In genomic region chr10:107059058-107059457, GRCh38 we compare ENCODE assay signal across 15 cellular contexts.
DNase-seq lines count a peak whose midpoint lies in the region; ATAC-seq, FAIRE-seq and TF ChIP-seq lines count a peak whose summit lies in the region.
"Had no signal": no experiment of that assay in that cellular context is flagged by ENCODE, and none has a peak within 500 bp of the region (broad histone marks: within the 10 kb centered on the region; RNA-seq: fewer than 3 reads in every experiment).

No MANE protein-coding gene starts in this region.

- no peaks in the 10 kb centered on the region for H3K79me2 ChIP-seq in K562 (ENCODE audit: control insufficient read depth, insufficient read depth, low read length)

- H3K9me3 ChIP-seq in BE2C, result no peaks in the 10 kb centered on the region
- H3K9me3 ChIP-seq in K562 (replicated peaks; ENCODE audit: control insufficient read depth, insufficient read depth, low read depth, low read length), result no peaks in the 10 kb centered on the region
- no peaks in the 10 kb centered on the region for H3K9me3 ChIP-seq in tibial nerve
- H3K9me3 ChIP-seq in pancreas, result no peaks in the 10 kb centered on the region
- H3K9me3 ChIP-seq: BLaER1 treated with 17β-estradiol and CSF1 and Interleukin-3, amounts not matched to agents 10 nM and 100 nM had no signal

- peak; percentile 70 for FAIRE-seq in K562 (lab: Jason Lieb, UNC)
- FAIRE-seq in pancreas (lab: Jason Lieb, UNC), result no peak
- FAIRE-seq: H1 had no signal

- TF ChIP-seq RAD21 in K562 (CRISPR knock-in tag; conservative IDR thresholded peaks at IDR 0.05 in 1 of 2, IDR thresholded peaks at IDR 0.05 in 1 of 2), result no peak

- CTCF ChIA-PET in K562 (lab: Yijun Ruan, JAX; ENCODE audit: low intra/inter-chr PET ratio), result no interaction called here

- POLR2A ChIA-PET in K562 (lab: Yijun Ruan, JAX), result interaction anchor here (0.6 kb wide), 1 partner anchor 25 kb away, joined by 3 read pairs; no protein-coding TSS in a partner anchor

- no peak for TF ChIP-seq POLR2A in K562 (conservative IDR thresholded peaks at IDR 0.05)
- TF ChIP-seq POLR2A in tibial nerve (IDR thresholded peaks at IDR 0.05), result no peak

- no peak overlapping the region for H3K4me2 ChIP-seq in K562 (ENCODE audit: insufficient read depth, low read length)
- H3K4me2 ChIP-seq: BLaER1 treated with 17β-estradiol and CSF1 and Interleukin-3, amounts not matched to agents 10 nM and 100 nM had no signal

- H3K27ac ChIP-seq in K562 (ENCODE audit: extremely low read depth, low read depth, low read length), result no peak overlapping the region
- peak overlapping the region; percentile 20 to 88 (median 78) for H3K27ac ChIP-seq in tibial nerve
- no peak overlapping the region for H3K27ac ChIP-seq in pancreas
- H3K27ac ChIP-seq: BLaER1 treated with 17β-estradiol and CSF1 and Interleukin-3, amounts not matched to agents 10 nM and 100 nM had no signal

- ATAC-seq in K562, result no peak
- no peak for ATAC-seq in pancreas
- ATAC-seq: CD8-positive, alpha-beta T cell had no signal

- no peak overlapping the region for H2AFZ ChIP-seq in K562 (ENCODE audit: low read depth, low read length)

- TF ChIP-seq EP300 in K562 (IDR thresholded peaks at IDR 0.05; ENCODE audit: low read length) (no peak), tibial nerve (IDR thresholded peaks at IDR 0.05) (peak in 1 of 2 donors; percentile 74)

- H3K9me1 ChIP-seq in K562 (ENCODE audit: control insufficient read depth, insufficient read depth, low read length), result no peaks in the 10 kb centered on the region

- H3K4me3 ChIP-seq in BE2C (ENCODE audit: low read depth, low read length) (peak overlapping the region; percentile 9; the same call in 1 of the 2 replicates), K562 (no peak overlapping the region), tibial nerve (no peak overlapping the region), pancreas (no peak overlapping the region)
- H3K4me3 ChIP-seq: BLaER1 treated with 17β-estradiol and CSF1 and Interleukin-3, amounts not matched to agents 10 nM and 100 nM had no signal

- H3K36me3 ChIP-seq in BE2C, result no peaks in the 10 kb centered on the region
- no peaks in the 10 kb centered on the region for H3K36me3 ChIP-seq in K562 (ENCODE audit: control insufficient read depth, insufficient read depth, low read length)
- H3K36me3 ChIP-seq in tibial nerve, result no peaks in the 10 kb centered on the region
- no peaks in the 10 kb centered on the region for H3K36me3 ChIP-seq in pancreas
- H3K36me3 ChIP-seq: BLaER1 treated with 17β-estradiol and CSF1 and Interleukin-3, amounts not matched to agents 10 nM and 100 nM had no signal

- no peaks in the 10 kb centered on the region for H3K27me3 ChIP-seq in BE2C
- H3K27me3 ChIP-seq in K562 (ENCODE audit: control insufficient read depth in 2 of 2, insufficient read depth in 2 of 2, low read length in 2 of 2), result no peaks in the 10 kb centered on the region
- no peaks in the 10 kb centered on the region for H3K27me3 ChIP-seq in tibial nerve
- H3K27me3 ChIP-seq in pancreas, result no peaks in the 10 kb centered on the region
- H3K27me3 ChIP-seq: BLaER1 treated with 17β-estradiol and CSF1 and Interleukin-3, amounts not matched to agents 10 nM and 100 nM had no signal

- BruUV-seq in K562 (replicated peaks; lab: Mats Ljungman, UMichigan), result no TSS peak

- no peak for DNase-seq in BE2C
- no peak for DNase-seq in K562 (ENCODE audit: extremely low read depth in 1 of 4, low spot score in 3 of 4)
- peak; percentile 4 for DNase-seq in pons (ENCODE audit: low spot score)
- DNase-seq in tibial nerve (ENCODE audit: low spot score in 2 of 2), result no peak
- DNase-seq in pancreas, result no peak
- no peak for DNase-seq in glomerular visceral epithelial cell (ENCODE audit: extremely low spot score)
- no peak for DNase-seq in Kasumi-1 (lab: John Stamatoyannopoulos, UW)
- DNase-seq: 8988T; Calu3; CD8-positive, alpha-beta T cell; DMS79 treated with DMSO at 0.1 percent for 48 hours; GF-D8; H9 had no signal

- no peak for TF ChIP-seq CTCF in BE2C (IDR thresholded peaks at IDR 0.05; ENCODE audit: low read depth, low read length)
- TF ChIP-seq CTCF in K562 (IDR thresholded peaks at IDR 0.05 in 2 of 3, conservative IDR thresholded peaks at IDR 0.05 in 1 of 3; ENCODE audit: insufficient read depth in 2 of 3, low read depth in 1 of 3, low read length in 3 of 3), result no peak
- no peak for TF ChIP-seq CTCF in tibial nerve (IDR thresholded peaks at IDR 0.05)
- no peak for TF ChIP-seq CTCF in pancreas (IDR thresholded peaks at IDR 0.05)

- in situ Hi-C loops in K562 (cut with MboI), result no loop called here

- H3K9ac ChIP-seq in K562 (ENCODE audit: insufficient read depth in 1 of 2, low read depth in 2 of 2, low read length in 2 of 2), result no peak overlapping the region
- H3K9ac ChIP-seq: BLaER1 treated with 17β-estradiol and CSF1 and Interleukin-3, amounts not matched to agents 10 nM and 100 nM had no signal

- H4K20me1 ChIP-seq in K562 (replicated peaks; ENCODE audit: control insufficient read depth, insufficient read depth, low read length), result no peaks in the 10 kb centered on the region
- H4K20me1 ChIP-seq: BLaER1 treated with 17β-estradiol and CSF1 and Interleukin-3, amounts not matched to agents 10 nM and 100 nM had no signal

- intact Hi-C loops in K562 (cut with micrococcal nuclease) (no loop called here), pancreas (cut with DNase I) (no loop called here)

- WGBS in K562 (ENCODE audit: insufficient coverage, low coverage, missing lambda C conversion rate), result 64% methylated on average over 2 of the region's 2 CpGs
- 36 to 40% methylated on average over 2 of the region's 2 CpGs for WGBS in tibial nerve, 2 donors
- whole genome bisulfite sequencing in pancreas, 2 donors, result 71 to 73% methylated on average over 2 of the region's 2 CpGs

- H3K4me1 ChIP-seq in BE2C (peaks cover 39% of the 10 kb centered on the region), K562 (replicated peaks in 1 of 2; ENCODE audit: control insufficient read depth in 2 of 2, insufficient read depth in 2 of 2, low read length in 2 of 2) (peaks cover 0 to 27% of the 10 kb centered on the region in 2 experiments; a peak in 4 of 5 replicates), tibial nerve (peaks cover 0 to 31% (median 7%) of the 10 kb centered on the region in 4 donors), pancreas (no peaks in the 10 kb centered on the region)
- H3K4me1 ChIP-seq: BLaER1 treated with 17β-estradiol and CSF1 and Interleukin-3, amounts not matched to agents 10 nM and 100 nM had no signal

TF ChIP-seq in K562, 482 proteins besides CTCF, POLR2A, EP300 and RAD21:
- TF ChIP-seq ZFPM2 (CRISPR knock-in tag; IDR thresholded peaks at IDR 0.05) (no peak), SOX6 (IDR thresholded peaks at IDR 0.05) (peak; percentile 59), SMAD1 (IDR thresholded peaks at IDR 0.05; ENCODE audit: low read depth, low read length, partially characterized antibody) (no peak), KDM1A (IDR thresholded peaks at IDR 0.05) (0 out of 4 replicates have a peak, but pooled peaks of 1 of the 2 experiments have one; percentile 23), ATF4 (CRISPR knock-in tag; IDR thresholded peaks at IDR 0.05) (no peak), NKRF (IDR thresholded peaks at IDR 0.05; ENCODE audit: borderline replicate concordance) (no peak)

Comparison
In these comparisons a context has a peak if more than half of its experiments do, and no peak if none do; other contexts are left out.
1. H3K27ac ChIP-seq: peak in tibial nerve (4 of 4); none in K562 (single experiment) and pancreas (0 of 4).